Comparison of ENCODE assay signal across 21 cellular contexts in the genomic region with DNA sequence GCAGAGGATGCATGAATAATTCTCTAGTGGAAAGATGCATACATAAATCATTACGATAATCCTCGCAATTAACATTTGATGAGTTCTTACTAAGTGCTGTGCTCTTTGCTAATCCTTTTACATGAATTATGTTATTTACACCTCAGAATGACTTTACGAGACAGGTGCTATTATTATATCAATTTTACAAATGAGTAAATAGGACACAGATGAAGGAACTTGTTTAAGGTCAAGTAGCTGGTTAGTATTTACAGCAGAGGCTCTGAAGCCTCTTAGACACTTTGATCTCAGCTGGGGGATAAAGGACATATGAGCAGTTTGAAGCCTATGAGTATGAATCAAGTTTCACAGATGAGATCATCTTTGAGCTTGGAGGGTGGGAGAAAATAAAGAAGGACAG.
"Had no signal": no experiment of that assay in that cellular context is flagged by ENCODE, and none has a peak within 500 bp of the region (broad histone marks: within the 10 kb centered on the region; RNA-seq: fewer than 3 reads in every experiment).

No MANE protein-coding gene starts in this region.

- H3K9me3 ChIP-seq: ovary, prostate gland, spleen, upper lobe of right lung had no signal

- H3K27ac ChIP-seq: cardiac muscle cell, ovary, prostate gland, spleen, upper lobe of right lung had no signal

- H3K27me3 ChIP-seq: cardiac muscle cell, ovary, spleen, upper lobe of right lung had no signal

- DNase-seq: activated CD4-positive, alpha-beta memory T cell treated with anti-CD3 and anti-CD28 coated beads for 36 hours; activated CD4-positive, alpha-beta T cell treated with anti-CD3 and anti-CD28 coated beads for 48 hours; activated effector memory CD4-positive, alpha-beta T cell treated with anti-CD3 and anti-CD28 coated beads, Interleukin-2, amount 50 U/mL, for 16 hours; activated naive CD4-positive, alpha-beta T cell treated with anti-CD3 and anti-CD28 coated beads, Interleukin-2, amount 10 ng/mL, durations not matched to agents 7 days and 5 days; activated T-cell treated with anti-CD3 and anti-CD28 coated beads, Interleukin-2, amount 50 U/mL, for 72 hours; amygdala; cortex of kidney; foreskin melanocyte; hippocampal formation; kidney glomerular epithelial cell; left ventricle myocardium superior; mammary epithelial cell; naive thymus-derived CD8-positive, alpha-beta T cell; ovary; spleen; stimulated activated CD4-positive, alpha-beta T cell treated with anti-CD3 and anti-CD28 coated beads, Interleukin-4, amount 100 ng/mL, for 24 hours; stimulated activated naive CD8-positive, alpha-beta T cell treated with anti-CD3 and anti-CD28 coated beads, Interleukin-15, Interleukin-2, amounts not matched to agents 100 U/mL and 50 U/mL, for 24 hours; T-helper 17 cell; upper lobe of right lung had no signal

- H3K36me3 ChIP-seq: cardiac muscle cell, ovary, prostate gland, spleen, upper lobe of right lung had no signal

- H3K4me3 ChIP-seq: cardiac muscle cell, ovary, prostate gland, spleen, upper lobe of right lung had no signal

- H3K4me1 ChIP-seq: prostate gland, spleen, upper lobe of right lung had no signal
